ENCODE assay signal across 8 cellular contexts in the genomic region with DNA sequence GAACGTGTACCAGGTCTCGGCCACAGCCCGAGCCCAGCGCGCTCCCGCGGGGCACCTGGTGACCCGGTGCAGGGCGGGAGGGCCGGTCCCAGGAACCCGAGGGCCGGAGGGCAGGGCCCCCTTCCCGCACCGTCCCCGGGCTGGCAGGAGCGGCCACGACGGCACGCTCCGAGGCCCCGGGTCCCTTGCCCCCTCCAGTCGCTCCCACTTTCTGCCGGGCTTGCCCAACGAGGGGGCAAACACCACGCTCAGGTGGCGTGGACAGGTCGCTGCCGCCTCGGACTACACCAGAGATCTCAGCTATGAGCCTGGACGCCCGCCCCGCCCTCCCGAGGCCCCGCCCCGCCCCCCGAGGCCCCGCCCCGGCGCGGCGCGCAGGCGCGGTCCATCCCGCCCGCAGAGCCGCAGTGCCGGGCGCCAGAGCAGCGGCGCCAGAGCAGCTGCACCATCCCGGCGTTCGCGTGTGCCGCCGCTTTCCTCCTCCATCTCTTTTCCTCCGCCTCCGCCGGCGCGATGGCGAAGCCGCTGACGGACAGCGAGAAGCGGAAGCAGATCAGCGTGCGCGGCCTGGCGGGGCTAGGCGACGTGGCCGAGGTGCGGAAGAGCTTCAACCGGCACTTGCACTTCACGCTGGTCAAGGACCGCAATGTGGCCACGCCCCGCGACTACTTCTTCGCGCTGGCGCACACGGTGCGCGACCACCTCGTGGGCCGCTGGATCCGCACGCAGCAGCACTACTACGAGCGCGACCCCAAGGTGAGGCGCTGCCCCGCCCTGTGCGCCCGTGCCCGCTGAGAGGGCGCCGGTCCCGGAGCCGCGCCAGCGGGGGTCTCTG. TPM values are rescaled to one million over a fixed set of nuclear protein-coding genes. Genes with fewer than 3 reads are reported as not detected.
DNase-seq lines count a peak whose midpoint lies in the region; ATAC-seq and TF ChIP-seq lines count a peak whose summit lies in the region.

A gene (plus strand): TSS at position 420 of the 835 bp plus-strand sequence. CDS start 94 bp downstream, at position 514.

- no peaks in the 10 kb centered on the region for H3K9me3 Mint-ChIP-seq in activated CD4-positive, alpha-beta T cell treated with anti-CD3 and anti-CD28 coated beads, Interleukin-2, amount 10 ng/mL, durations not matched to agents 24 days and 14 days

- POLR2A ChIA-PET in BJ (lab: Charles Lee): interaction anchor here (0.6 kb wide), 1 partner anchor 123 kb away, joined by 8 read pairs; no protein-coding TSS in a partner anchor

- DNase-seq in BJ (ENCODE audit: low read depth) (peak; percentile 37), NCI-H524 treated with DMSO at 0.1 percent for 48 hours (lab: John Stamatoyannopoulos, UW) (peak; percentile 32), colonic mucosa (peak; percentile 90), left colon (peak; percentile 83)
- DNase-seq in activated CD4-positive, alpha-beta T cell treated with anti-CD3 and anti-CD28 coated beads, Interleukin-2, amount 10 ng/mL, durations not matched to agents 24 days and 14 days: peak; percentile 92
- DNase-seq in stimulated activated CD4-positive, alpha-beta T cell treated with anti-CD3 and anti-CD28 coated beads, Interleukin-1b, Interleukin-23, amount 100 ng/mL, for 4 hours (ENCODE audit: low read depth in 2 of 2): peak; percentile 69 to 72

- H3K36me3 ChIP-seq in BJ (ENCODE audit: control insufficient read depth, insufficient read depth, low read length): 0 out of 2 replicates have a peak, but pooled peaks cover 2% of the 10 kb centered on the region
- no peaks in the 10 kb centered on the region for H3K36me3 ChIP-seq in colonic mucosa

- H3K27me3 Mint-ChIP-seq in activated CD4-positive, alpha-beta T cell treated with anti-CD3 and anti-CD28 coated beads, Interleukin-2, amount 10 ng/mL, durations not matched to agents 24 days and 14 days: peaks cover 8% of the 10 kb centered on the region

- intact Hi-C loops in activated CD4-positive, alpha-beta T cell treated with anti-CD3 and anti-CD28 coated beads, Interleukin-2, amount 10 ng/mL, durations not matched to agents 24 days and 14 days (cut with micrococcal nuclease): loop anchor here (1.0 to 5.0 kb wide), 7 partner anchors 10 to 374 kb away; a partner anchor contains a TSS
- intact Hi-C loops in colonic mucosa (cut with DNase I): loop anchor here (5.0 kb wide), 1 partner anchor 51 kb away; a partner anchor contains a TSS
- intact Hi-C loops in left colon (cut with DNase I, micrococcal nuclease): loop anchor here in 1 of 2 donors (5.0 kb wide), 1 partner anchor 51 kb away; a partner anchor contains a TSS

- TF ChIP-seq CTCF in BJ (IDR thresholded peaks at IDR 0.05; ENCODE audit: insufficient read depth, low read depth, low read length) (no peak), colonic mucosa (IDR thresholded peaks at IDR 0.05) (no peak)

- H3K4me1 Mint-ChIP-seq in activated CD4-positive, alpha-beta T cell treated with anti-CD3 and anti-CD28 coated beads, Interleukin-2, amount 10 ng/mL, durations not matched to agents 24 days and 14 days: peaks cover 32% of the 10 kb centered on the region

- H3K9me3 ChIP-seq in colonic mucosa: no peaks in the 10 kb centered on the region

- H3K4me3 ChIP-seq in BJ (ENCODE audit: low read depth, low read length): peak within 1 kb of the TSS; percentile 61
- H3K4me3 ChIP-seq in colonic mucosa: peak within 1 kb of the TSS; percentile 79

- ATAC-seq in HG03378 (IDR thresholded peaks at IDR 0.05; ENCODE audit: unreplicated experiment): peak; percentile 54
- ATAC-seq in left colon: peak; percentile 67

- H3K4me1 ChIP-seq in colonic mucosa: peaks cover 7% of the 10 kb centered on the region

- CTCF ChIA-PET in BJ (lab: Yijun Ruan, JAX): interaction anchor here (0.9 to 2.4 kb wide), 9 partner anchors 10 to 48 kb away, joined by 3 to 9 read pairs (median 5); no protein-coding TSS in a partner anchor

- H3K27ac ChIP-seq in colonic mucosa: peak within 1 kb of the TSS; percentile 92

- H3K4me3 Mint-ChIP-seq in activated CD4-positive, alpha-beta T cell treated with anti-CD3 and anti-CD28 coated beads, Interleukin-2, amount 10 ng/mL, durations not matched to agents 24 days and 14 days: peak within 1 kb of the TSS; percentile 91

- peak; percentile 95 for TF ChIP-seq POLR2A in GM19193 (IDR thresholded peaks at IDR 0.05; ENCODE audit: extremely low read depth, insufficient read depth, insufficient read length)

- H3K27ac Mint-ChIP-seq in activated CD4-positive, alpha-beta T cell treated with anti-CD3 and anti-CD28 coated beads, Interleukin-2, amount 10 ng/mL, durations not matched to agents 24 days and 14 days: peak within 1 kb of the TSS; percentile 90

- H3K36me3 Mint-ChIP-seq in activated CD4-positive, alpha-beta T cell treated with anti-CD3 and anti-CD28 coated beads, Interleukin-2, amount 10 ng/mL, durations not matched to agents 24 days and 14 days (ENCODE audit: low read depth): peaks cover 5% of the 10 kb centered on the region

- no peaks in the 10 kb centered on the region for H3K27me3 ChIP-seq in BJ (ENCODE audit: control insufficient read depth, insufficient read depth, low read length)
- no peaks in the 10 kb centered on the region for H3K27me3 ChIP-seq in colonic mucosa

- peak within 1 kb of the TSS; percentile 89 to 96 for H3K9ac ChIP-seq in colonic mucosa (ENCODE audit: low read depth in 2 of 2, low read length in 2 of 2)

RNA-seq across cellular contexts. Expression of the gene that starts here (rescaled TPM):
- polyA plus RNA-seq in BJ (2011; rRNA removed): 45.9 and 68.8 TPM in 2 replicates
- 65.7 and 82.5 TPM in 2 replicates for polyA minus RNA-seq in BJ (2011; rRNA and poly(A)+ RNA removed)
- total RNA-seq in activated CD4-positive, alpha-beta T cell treated with anti-CD3 and anti-CD28 coated beads, Interleukin-2, amount 10 ng/mL, durations not matched to agents 24 days and 14 days: 36.0 and 36.6 TPM in 2 replicates
- total RNA-seq in colonic mucosa: 100 to 1,000 TPM; 211 to 295 TPM
- 100 to 1,000 TPM; 275 to 329 TPM for total RNA-seq in left colon

Comparison
In these comparisons a context has a peak if more than half of its experiments do, and no peak if none do; other contexts are left out.
1. Peak in every context shown above with its lines: DNase-seq, ATAC-seq, H3K4me3 ChIP-seq and H3K27ac ChIP-seq.
2. DNase-seq: peak in every context shown above with its lines; median percentile 92 in activated CD4-positive, alpha-beta T cell treated with anti-CD3 and anti-CD28 coated beads, Interleukin-2, amount 10 ng/mL, durations not matched to agents 24 days and 14 days; 90 in colonic mucosa; 83 in left colon; 70 in stimulated activated CD4-positive, alpha-beta T cell treated with anti-CD3 and anti-CD28 coated beads, Interleukin-1b, Interleukin-23, amount 100 ng/mL, for 4 hours; 37 in BJ; 32 in NCI-H524 treated with DMSO at 0.1 percent for 48 hours.